In the genomic region with DNA sequence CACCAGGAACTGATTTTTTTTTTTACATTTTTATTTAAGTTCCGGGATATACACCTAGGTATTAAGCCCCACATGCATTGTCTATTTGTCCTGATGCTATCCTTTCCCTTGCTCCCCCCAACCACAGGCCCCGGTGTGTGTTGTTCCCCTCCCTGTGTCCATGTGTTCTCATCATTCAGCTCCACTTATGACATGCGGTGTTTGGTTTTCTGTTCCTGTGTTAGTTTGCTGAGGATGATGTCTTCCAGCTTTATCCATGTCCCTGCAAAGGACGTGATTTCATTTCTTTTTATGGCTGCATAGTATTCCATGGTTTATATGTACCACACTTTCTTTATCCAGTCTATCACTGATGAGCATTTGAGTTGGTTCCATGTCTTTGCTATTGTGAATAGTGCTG, we compare ENCODE assay signal across 6 cellular contexts. TPM values are rescaled to one million over a fixed set of nuclear protein-coding genes. Genes with fewer than 3 reads are reported as not detected.
A peak's percentile ranks its signal among the peaks of the same experiment; 100 is the strongest.
DNase-seq lines count a peak whose midpoint lies in the region; ATAC-seq and TF ChIP-seq lines count a peak whose summit lies in the region.
"Not testable (repeated sequence)": the region's sequence is repeated elsewhere in the genome, so short reads cannot be mapped to it uniquely, and the experiment has no call there.

No MANE protein-coding gene starts in this region.

- H3K36me3 Mint-ChIP-seq in CD4-positive, CD25-positive, alpha-beta regulatory T cell: peaks cover 43% of the 10 kb centered on the region
- H3K36me3 Mint-ChIP-seq in Caco-2 (ENCODE audit: insufficient read depth, unreplicated experiment): peaks cover 18% of the 10 kb centered on the region
- H3K36me3 Mint-ChIP-seq in IgD-negative memory B cell: peaks cover 17% of the 10 kb centered on the region
- H3K36me3 Mint-ChIP-seq in dendritic cell treated with granulocyte-macrophage colony-stimulating factor and Interleukin-4, amounts not matched to agents 40 ng/mL and 50 ng/mL, for 4 days (ENCODE audit: low read depth): peaks cover 21% of the 10 kb centered on the region
- H3K36me3 Mint-ChIP-seq in memory B cell: peaks cover 36% of the 10 kb centered on the region
- H3K36me3 Mint-ChIP-seq in stimulated activated memory B cell treated with anti-CD40 and anti-IgM and Interleukin-4, amounts not matched to agents 10 μg/mL and 1 μg/mL and 100 μg/mL, for 72 hours: peaks cover 37% of the 10 kb centered on the region

- not testable (repeated sequence) for ATAC-seq in CD4-positive, CD25-positive, alpha-beta regulatory T cell (ENCODE audit: low read depth in 2 of 2); memory B cell (ENCODE audit: low read depth); stimulated activated memory B cell treated with anti-CD40 and anti-IgM and Interleukin-4, amounts not matched to agents 10 μg/mL and 1 μg/mL and 100 μg/mL, for 72 hours

- not testable (repeated sequence) for H3K27me3 Mint-ChIP-seq in CD4-positive, CD25-positive, alpha-beta regulatory T cell; Caco-2 (ENCODE audit: insufficient read depth, unreplicated experiment); IgD-negative memory B cell; dendritic cell treated with granulocyte-macrophage colony-stimulating factor and Interleukin-4, amounts not matched to agents 40 ng/mL and 50 ng/mL, for 4 days; memory B cell; stimulated activated memory B cell treated with anti-CD40 and anti-IgM and Interleukin-4, amounts not matched to agents 10 μg/mL and 1 μg/mL and 100 μg/mL, for 72 hours

- intact Hi-C loops in Caco-2 (cut with micrococcal nuclease; ENCODE audit: unreplicated experiment); dendritic cell treated with granulocyte-macrophage colony-stimulating factor and Interleukin-4, amounts not matched to agents 40 ng/mL and 50 ng/mL, for 4 days (cut with micrococcal nuclease): not testable (repeated sequence)

- H3K27me3 ChIP-seq in CD4-positive, CD25-positive, alpha-beta regulatory T cell (ENCODE audit: control insufficient read depth, insufficient read depth, low read length); Caco-2 (replicated peaks; ENCODE audit: control insufficient read depth, insufficient read depth, low read length): not testable (repeated sequence)

- not testable (repeated sequence) for H3K4me1 ChIP-seq in CD4-positive, CD25-positive, alpha-beta regulatory T cell (ENCODE audit: control insufficient read depth, insufficient read depth, low read length, poor library complexity, severe bottlenecking)
- H3K4me1 ChIP-seq in Caco-2: peaks cover 21% of the 10 kb centered on the region

- not testable (repeated sequence) for H3K36me3 ChIP-seq in CD4-positive, CD25-positive, alpha-beta regulatory T cell (ENCODE audit: control insufficient read depth, insufficient read depth, low read length); Caco-2 (ENCODE audit: control insufficient read depth, insufficient read depth, low read length)

- POLR2A ChIA-PET in Caco-2 (lab: Charles Lee): not testable (repeated sequence)

- not testable (repeated sequence) for DNase-seq in CD4-positive, CD25-positive, alpha-beta regulatory T cell; Caco-2; memory B cell (ENCODE audit: low spot score in 2 of 2)

- not testable (repeated sequence) for H3K4me3 ChIP-seq in CD4-positive, CD25-positive, alpha-beta regulatory T cell (ENCODE audit: low read depth, low read length); Caco-2 (ENCODE audit: low read depth, low read length)

- CTCF ChIA-PET in Caco-2 (lab: Charles Lee): not testable (repeated sequence)

- H3K9me3 Mint-ChIP-seq in CD4-positive, CD25-positive, alpha-beta regulatory T cell: peaks cover 0 to 16% (median 6%) of the 10 kb centered on the region in 7 donors
- H3K9me3 Mint-ChIP-seq in Caco-2 (ENCODE audit: unreplicated experiment): peaks cover 34% of the 10 kb centered on the region
- H3K9me3 Mint-ChIP-seq in IgD-negative memory B cell: peaks cover 6 to 12% (median 7%) of the 10 kb centered on the region in 3 donors
- not testable (repeated sequence) for H3K9me3 Mint-ChIP-seq in dendritic cell treated with granulocyte-macrophage colony-stimulating factor and Interleukin-4, amounts not matched to agents 40 ng/mL and 50 ng/mL, for 4 days; memory B cell
- peaks cover 12% of the 10 kb centered on the region for H3K9me3 Mint-ChIP-seq in stimulated activated memory B cell treated with anti-CD40 and anti-IgM and Interleukin-4, amounts not matched to agents 10 μg/mL and 1 μg/mL and 100 μg/mL, for 72 hours

- H3K4me1 Mint-ChIP-seq in CD4-positive, CD25-positive, alpha-beta regulatory T cell: peaks cover 10 to 37% (median 16%) of the 10 kb centered on the region in 4 donors
- H3K4me1 Mint-ChIP-seq in Caco-2 (ENCODE audit: low read depth, unreplicated experiment) (peaks cover 29% of the 10 kb centered on the region), IgD-negative memory B cell (peaks cover 29 to 46% (median 42%) of the 10 kb centered on the region in 3 donors), memory B cell (peaks cover 33% of the 10 kb centered on the region)
- peaks cover 34% of the 10 kb centered on the region for H3K4me1 Mint-ChIP-seq in dendritic cell treated with granulocyte-macrophage colony-stimulating factor and Interleukin-4, amounts not matched to agents 40 ng/mL and 50 ng/mL, for 4 days (ENCODE audit: low read depth)
- peaks cover 42% of the 10 kb centered on the region for H3K4me1 Mint-ChIP-seq in stimulated activated memory B cell treated with anti-CD40 and anti-IgM and Interleukin-4, amounts not matched to agents 10 μg/mL and 1 μg/mL and 100 μg/mL, for 72 hours

- H3K27ac Mint-ChIP-seq in CD4-positive, CD25-positive, alpha-beta regulatory T cell: peak overlapping the region in 2 of 3 donors; percentile 12 to 76
- peak overlapping the region; percentile 40 for H3K27ac Mint-ChIP-seq in Caco-2 (ENCODE audit: unreplicated experiment)
- peak overlapping the region; percentile 43 to 78 (median 77) for H3K27ac Mint-ChIP-seq in IgD-negative memory B cell
- peak overlapping the region; percentile 60 for H3K27ac Mint-ChIP-seq in dendritic cell treated with granulocyte-macrophage colony-stimulating factor and Interleukin-4, amounts not matched to agents 40 ng/mL and 50 ng/mL, for 4 days
- H3K27ac Mint-ChIP-seq in memory B cell: peak overlapping the region; percentile 79
- peak overlapping the region; percentile 86 for H3K27ac Mint-ChIP-seq in stimulated activated memory B cell treated with anti-CD40 and anti-IgM and Interleukin-4, amounts not matched to agents 10 μg/mL and 1 μg/mL and 100 μg/mL, for 72 hours

- H3K4me3 Mint-ChIP-seq in CD4-positive, CD25-positive, alpha-beta regulatory T cell: peak overlapping the region in 1 of 4 donors; percentile 17
- not testable (repeated sequence) for H3K4me3 Mint-ChIP-seq in Caco-2 (ENCODE audit: unreplicated experiment); dendritic cell treated with granulocyte-macrophage colony-stimulating factor and Interleukin-4, amounts not matched to agents 40 ng/mL and 50 ng/mL, for 4 days
- H3K4me3 Mint-ChIP-seq in IgD-negative memory B cell: peak overlapping the region; percentile 46 to 75 (median 66)
- peak overlapping the region; percentile 43 for H3K4me3 Mint-ChIP-seq in memory B cell
- peak overlapping the region; percentile 64 for H3K4me3 Mint-ChIP-seq in stimulated activated memory B cell treated with anti-CD40 and anti-IgM and Interleukin-4, amounts not matched to agents 10 μg/mL and 1 μg/mL and 100 μg/mL, for 72 hours

- not testable (repeated sequence) for TF ChIP-seq CTCF in Caco-2 (IDR thresholded peaks at IDR 0.05; ENCODE audit: insufficient read depth in 1 of 2, low read depth in 1 of 2, low read length in 1 of 2, severe bottlenecking in 1 of 2, unreplicated experiment in 1 of 2)

- not testable (repeated sequence) for BruUV-seq in Caco-2 (replicated peaks; lab: Mats Ljungman, UMichigan)

- not testable (repeated sequence) for H3K27ac ChIP-seq in CD4-positive, CD25-positive, alpha-beta regulatory T cell (ENCODE audit: insufficient read depth, low read length, poor library complexity, severe bottlenecking)

- not testable (repeated sequence) for H3K9me3 ChIP-seq in CD4-positive, CD25-positive, alpha-beta regulatory T cell (ENCODE audit: control insufficient read depth in 2 of 2, low read length in 2 of 2)
- H3K9me3 ChIP-seq in Caco-2: peaks cover 21% of the 10 kb centered on the region

RNA-seq across cellular contexts. Expression of a gene that starts 11.8 kb away (rescaled TPM):
- total RNA-seq in CD4-positive, CD25-positive, alpha-beta regulatory T cell: 11.6 TPM
- 10 to 100 TPM; 11.2 to 15.3 (median 14.6) TPM for polyA plus RNA-seq in CD4-positive, CD25-positive, alpha-beta regulatory T cell
- 6.2 and 8.8 TPM in 2 replicates for total RNA-seq in Caco-2 (2022)
- polyA plus RNA-seq in IgD-negative memory B cell: 18.6 TPM

RNA-seq across cellular contexts. Expression of a gene that starts 57.5 kb away (rescaled TPM):
- 0.52 TPM for total RNA-seq in CD4-positive, CD25-positive, alpha-beta regulatory T cell
- 1 to 10 TPM in 2 of 4 donors, under 1 TPM in 2; 0.39 to 2.0 (median 1.2) TPM for polyA plus RNA-seq in CD4-positive, CD25-positive, alpha-beta regulatory T cell
- 1.6 and 2.1 TPM in 2 replicates for total RNA-seq in Caco-2 (2022)
- 1.3 TPM for polyA plus RNA-seq in IgD-negative memory B cell
